ENCODE assay signal across 21 cellular contexts in the genomic region with DNA sequence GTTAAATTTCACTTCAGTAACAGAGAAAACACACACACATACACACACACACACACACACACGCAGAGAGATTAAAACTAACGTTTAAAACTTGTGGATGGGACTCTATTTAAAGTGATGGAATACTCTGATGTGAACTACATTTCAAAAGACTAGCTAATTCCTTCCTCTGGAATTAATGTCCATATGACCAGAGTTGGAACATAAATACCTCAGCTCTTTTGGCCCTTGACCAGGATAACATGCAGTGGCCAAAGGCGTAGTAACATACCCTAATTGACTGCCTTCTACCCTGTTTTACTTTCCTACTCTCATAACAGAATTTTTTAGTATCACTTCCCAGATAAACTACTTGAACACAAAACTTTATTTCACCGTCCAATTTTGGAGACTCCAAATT.
"Had no signal": no experiment of that assay in that cellular context is flagged by ENCODE, and none has a peak within 500 bp of the region (broad histone marks: within the 10 kb centered on the region; RNA-seq: fewer than 3 reads in every experiment).

No MANE protein-coding gene starts in this region.

- DNase-seq: cerebellar nuclear complex; colonic mucosa; dermis blood vessel endothelial cell; endodermal cell; erythroblast; heart right ventricle; hypothalamus; left cardiac atrium; left ventricle myocardium superior; mesendoderm; naive thymus-derived CD4-positive, alpha-beta T cell; posterior cingulate gyrus; sigmoid colon; stimulated activated CD4-positive, alpha-beta T cell treated with anti-CD3 and anti-CD28 coated beads, Interleukin-12 subunit alpha, Interleukin-12 subunit beta, amount 100 ng/mL, for 4 hours; stimulated activated naive CD4-positive, alpha-beta T cell; thyroid gland had no signal

- H3K27me3 ChIP-seq: colonic mucosa, heart right ventricle, sigmoid colon, thyroid gland had no signal

- H3K9me3 ChIP-seq: colonic mucosa, heart right ventricle, thyroid gland had no signal

- ATAC-seq: heart right ventricle; left cardiac atrium; left ventricle myocardium superior; naive thymus-derived CD4-positive, alpha-beta T cell had no signal

- H3K4me3 ChIP-seq: colonic mucosa, heart right ventricle, lung, sigmoid colon, skin epidermis, thyroid gland had no signal

- H3K4me1 ChIP-seq: colonic mucosa, heart right ventricle, sigmoid colon, thyroid gland had no signal

- FAIRE-seq: endothelial cell of umbilical vein, keratinocyte, urothelium cell line had no signal

- H3K36me3 ChIP-seq: colonic mucosa, heart right ventricle, sigmoid colon, thyroid gland had no signal

- H3K27ac ChIP-seq: colonic mucosa, heart right ventricle, sigmoid colon, skin epidermis, thyroid gland had no signal
